1 cellular context compared by ENCODE assay signal in genomic region chr6:24016286-24016685, GRCh38.
TF ChIP-seq lines count a peak whose summit lies in the region.

No MANE protein-coding gene starts in this region.

TF ChIP-seq in GM23338, 12 proteins besides CTCF, POLR2A, EP300 and RAD21 (continued from another document):
- TF ChIP-seq ZNF462 (CRISPR knock-in tag; IDR thresholded peaks at IDR 0.05) (no peak), EZH2 (IDR thresholded peaks at IDR 0.05; ENCODE audit: low read depth, unreplicated experiment) (no peak), STAT1 (IDR thresholded peaks at IDR 0.05; ENCODE audit: unreplicated experiment) (no peak), NANOG (IDR thresholded peaks at IDR 0.05; ENCODE audit: borderline replicate concordance) (no peak), REST (IDR thresholded peaks at IDR 0.05; ENCODE audit: unreplicated experiment) (no peak)
